In the genomic region with DNA sequence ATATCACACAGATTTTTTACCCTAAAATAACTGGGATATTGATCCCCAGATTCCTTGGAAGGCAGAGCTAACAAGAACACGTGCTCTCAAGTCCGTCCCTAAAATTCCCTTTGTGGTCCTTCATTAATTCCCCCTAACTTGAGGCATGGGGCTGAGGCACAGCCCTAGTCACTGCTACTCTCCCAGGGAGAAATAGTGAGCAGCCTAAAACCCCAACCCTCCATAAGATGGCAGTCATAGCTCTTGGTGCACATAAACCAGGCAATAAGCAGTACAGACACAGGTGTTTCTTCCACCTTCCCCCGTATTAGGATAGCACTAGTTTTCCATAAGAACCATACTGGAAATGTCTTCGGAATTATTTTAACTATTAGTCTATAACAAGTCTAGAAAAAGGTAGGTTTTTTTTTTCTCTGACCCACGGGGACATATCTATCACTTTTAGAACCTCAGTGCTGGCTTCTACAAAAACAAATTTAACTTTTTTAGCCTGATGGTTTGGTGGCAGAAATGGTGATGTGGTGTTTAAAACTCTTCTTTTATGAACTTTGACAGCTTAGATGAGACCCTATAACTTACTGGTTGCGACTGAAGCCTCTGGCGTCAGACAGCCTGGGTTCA, we compare ENCODE assay signal across 11 cellular contexts. TPM values are rescaled to one million over a fixed set of nuclear protein-coding genes. Genes with fewer than 3 reads are reported as not detected.
A peak's percentile ranks its signal among the peaks of the same experiment; 100 is the strongest.
DNase-seq lines count a peak whose midpoint lies in the region; ATAC-seq, FAIRE-seq and TF ChIP-seq lines count a peak whose summit lies in the region.
"Had no signal": no experiment of that assay in that cellular context is flagged by ENCODE, and none has a peak within 500 bp of the region (broad histone marks: within the 10 kb centered on the region; RNA-seq: fewer than 3 reads in every experiment).

No MANE protein-coding gene starts in this region.

- H2BK12ac ChIP-seq in H9 (ENCODE audit: insufficient read length, low read depth, low read length) = no peak overlapping the region

- no peak overlapping the region for H2BK120ac ChIP-seq in H9 (ENCODE audit: low read depth, low read length, poor library complexity, severe bottlenecking)

- DNase-seq in D721Med (ENCODE audit: insufficient read length, low spot score) (no peak), H9 (no peak), PC-3 (peak; percentile 43), hepatocyte (ENCODE audit: low spot score) (no peak), colonic mucosa (no peak)
- no peak for DNase-seq in activated CD4-positive, alpha-beta T cell treated with anti-CD3 and anti-CD28 coated beads for 48 hours
- DNase-seq: activated naive CD8-positive, alpha-beta T cell treated with anti-CD3 and anti-CD28 coated beads, Interleukin-2, amount 10 ng/mL, durations not matched to agents 7 days and 5 days; heart right ventricle had no signal

- no peaks in the 10 kb centered on the region for H3K9me3 Mint-ChIP-seq in H9
- H3K9me3 Mint-ChIP-seq: activated naive CD8-positive, alpha-beta T cell treated with anti-CD3 and anti-CD28 coated beads, Interleukin-2, amount 10 ng/mL, durations not matched to agents 7 days and 5 days had no signal

- H4K91ac ChIP-seq in H9 (ENCODE audit: insufficient read length, low read depth, low read length) = no peak overlapping the region

- H3T11ph ChIP-seq in H9 (ENCODE audit: low read length) = no peak overlapping the region

- no peak overlapping the region; a peak in 1 of 7 replicates for H3K27ac Mint-ChIP-seq in H9
- H3K27ac Mint-ChIP-seq: activated naive CD8-positive, alpha-beta T cell treated with anti-CD3 and anti-CD28 coated beads, Interleukin-2, amount 10 ng/mL, durations not matched to agents 7 days and 5 days had no signal

- no peak overlapping the region for H3K14ac ChIP-seq in H9 (ENCODE audit: insufficient read depth, low read length)

- H3K27me3 Mint-ChIP-seq in H9 (ENCODE audit: low read depth) = peaks cover 21% of the 10 kb centered on the region

- H2BK5ac ChIP-seq in H9 (ENCODE audit: insufficient read length, low read length) = no peak overlapping the region

- POLR2A ChIA-PET in PC-3 (lab: Charles Lee; ENCODE audit: unreplicated experiment) = no interaction called here

- ATAC-seq in PC-3 (no peak), GM19351 (IDR thresholded peaks at IDR 0.05; ENCODE audit: unreplicated experiment) (no peak), HG03439 (IDR thresholded peaks at IDR 0.05; ENCODE audit: unreplicated experiment) (no peak)
- ATAC-seq: heart right ventricle had no signal

- no peaks in the 10 kb centered on the region for H3F3A ChIP-seq in PC-3 (ENCODE audit: low read length, unreplicated experiment)

- H3K23me2 ChIP-seq in H9 (ENCODE audit: insufficient read length, low read depth, low read length, poor library complexity, severe bottlenecking) = peaks cover 30% of the 10 kb centered on the region

- H3K4me2 ChIP-seq in H9 (ENCODE audit: insufficient read depth, insufficient read length, low read length) (no peak overlapping the region), PC-3 (ENCODE audit: low read length) (no peak overlapping the region), hepatocyte (no peak overlapping the region)

- TF ChIP-seq CTCF in D721Med (IDR thresholded peaks at IDR 0.05; ENCODE audit: insufficient read depth, missing control alignments) (peak; percentile 23), H9 (conservative IDR thresholded peaks at IDR 0.05) (peak; percentile 43; the same call in 2 of the 3 replicates), PC-3 (conservative IDR thresholded peaks at IDR 0.05; ENCODE audit: low read depth, low read length) (peak; percentile 47), hepatocyte (IDR thresholded peaks at IDR 0.05; ENCODE audit: poor library complexity) (peak; percentile 19), colonic mucosa (IDR thresholded peaks at IDR 0.05) (no peak)

- H3K4me1 ChIP-seq in H9 (ENCODE audit: insufficient read depth, low read length) (no peaks in the 10 kb centered on the region; the same call in 1 of the 2 replicates), PC-3 (ENCODE audit: insufficient read depth, low read length) (peaks cover 6% of the 10 kb centered on the region; the same call in 1 of the 2 replicates), hepatocyte (ENCODE audit: insufficient read depth) (peaks cover 19% of the 10 kb centered on the region), colonic mucosa (peaks cover 7% of the 10 kb centered on the region)

- H3K36me3 ChIP-seq in PC-3 (ENCODE audit: low read depth, low read length) (no peaks in the 10 kb centered on the region), hepatocyte (replicated peaks; ENCODE audit: insufficient read depth, low read depth) (no peaks in the 10 kb centered on the region), colonic mucosa (no peaks in the 10 kb centered on the region)
- H3K36me3 ChIP-seq: heart right ventricle had no signal

- H3K9me2 ChIP-seq in PC-3 (replicated peaks; ENCODE audit: low read length) (no peaks in the 10 kb centered on the region), hepatocyte (replicated peaks; ENCODE audit: insufficient read depth) (no peaks in the 10 kb centered on the region)

- H2BK20ac ChIP-seq in H9 (ENCODE audit: low read depth, low read length, poor library complexity, severe bottlenecking) = no peak overlapping the region

- no peak overlapping the region for H4K5ac ChIP-seq in H9 (ENCODE audit: insufficient read length, low read depth, low read length)

- no peak overlapping the region for H3K9ac ChIP-seq in H9 (ENCODE audit: extremely low read depth, insufficient read length, low read length)
- no peak overlapping the region for H3K9ac ChIP-seq in PC-3 (ENCODE audit: low read length)
- H3K9ac ChIP-seq in colonic mucosa (ENCODE audit: low read depth in 2 of 2, low read length in 2 of 2) = no peak overlapping the region

- WGBS in H9 (ENCODE audit: extremely low coverage, insufficient read length, low lambda C conversion rate) = no CpG with 5 or more reads among the region's 7 CpGs
- WGBS in hepatocyte (ENCODE audit: low lambda C conversion rate, missing lambda C conversion rate) = 76% methylated on average over 7 of the region's 7 CpGs

- H4K20me1 ChIP-seq in H9 (ENCODE audit: control insufficient read depth, insufficient read depth, insufficient read length) (no peaks in the 10 kb centered on the region), PC-3 (ENCODE audit: low read length) (no peaks in the 10 kb centered on the region), hepatocyte (ENCODE audit: insufficient read depth, poor library complexity, severe bottlenecking) (no peaks in the 10 kb centered on the region)

- H3K27me3 ChIP-seq in H9 (ENCODE audit: insufficient read depth, low read length) (no peaks in the 10 kb centered on the region), PC-3 (ENCODE audit: low read length) (peaks cover 68% of the 10 kb centered on the region), hepatocyte (no peaks in the 10 kb centered on the region), colonic mucosa (no peaks in the 10 kb centered on the region)

- H3K4me1 Mint-ChIP-seq in H9 = peaks cover 24 to 28% of the 10 kb centered on the region in 2 experiments

- H2AFZ ChIP-seq in H9 (ENCODE audit: low read length) (no peak overlapping the region), PC-3 (ENCODE audit: low read length) (no peak overlapping the region), hepatocyte (no peak overlapping the region)

- H3K4me3 ChIP-seq in PC-3 (ENCODE audit: low read length) (no peak overlapping the region), hepatocyte (no peak overlapping the region), colonic mucosa (no peak overlapping the region)
- H3K4me3 ChIP-seq: heart right ventricle had no signal

- H4K8ac ChIP-seq in H9 (replicated peaks; ENCODE audit: insufficient read length, low read depth, low read length) = no peak overlapping the region

- CTCF ChIA-PET in PC-3 (lab: Charles Lee) = interaction anchor here (0.9 to 1.2 kb wide), 4 partner anchors 21 to 38 kb away, joined by 3 to 8 read pairs (median 4); no protein-coding TSS in a partner anchor

- intact Hi-C loops in PC-3 (cut with micrococcal nuclease) = no loop called here
- intact Hi-C loops in colonic mucosa (cut with DNase I) = loop anchor here (5.0 kb wide), 1 partner anchor 40 kb away; no protein-coding TSS in a partner anchor

- H3K79me2 ChIP-seq in H9 (ENCODE audit: insufficient read depth, low read length) = no peaks in the 10 kb centered on the region
- H3K79me2 ChIP-seq in PC-3 (ENCODE audit: low read length) = no peaks in the 10 kb centered on the region
- peaks cover 3% of the 10 kb centered on the region for H3K79me2 ChIP-seq in hepatocyte

- no peak overlapping the region for H3K18ac ChIP-seq in H9 (ENCODE audit: insufficient read length, low read depth, low read length)

- H3K9me3 ChIP-seq in H9 (ENCODE audit: control insufficient read depth, low read depth, low read length) (no peaks in the 10 kb centered on the region), PC-3 (ENCODE audit: low read length) (no peaks in the 10 kb centered on the region), hepatocyte (ENCODE audit: low read depth) (no peaks in the 10 kb centered on the region), colonic mucosa (no peaks in the 10 kb centered on the region)
- H3K9me3 ChIP-seq: heart right ventricle had no signal

- H3K4ac ChIP-seq in H9 (ENCODE audit: low read depth, low read length) = no peak overlapping the region

- H3K27ac ChIP-seq in H9 (ENCODE audit: insufficient read length, low read depth, low read length) (no peak overlapping the region), PC-3 (ENCODE audit: low read length) (no peak overlapping the region), hepatocyte (no peak overlapping the region), colonic mucosa (no peak overlapping the region)

- H3K56ac ChIP-seq in H9 (ENCODE audit: insufficient read length, low read depth, low read length) = no peak overlapping the region

- no peak overlapping the region for H2BK15ac ChIP-seq in H9 (ENCODE audit: low read depth, low read length)

- no peak for FAIRE-seq in D721Med (lab: Jason Lieb, UNC)

- no peak overlapping the region for H3K23ac ChIP-seq in H9 (ENCODE audit: insufficient read length, low read depth, low read length)

- H3K4me3 Mint-ChIP-seq in H9 = no peak overlapping the region; a peak in 1 of 5 replicates
- H3K4me3 Mint-ChIP-seq: activated naive CD8-positive, alpha-beta T cell treated with anti-CD3 and anti-CD28 coated beads, Interleukin-2, amount 10 ng/mL, durations not matched to agents 7 days and 5 days had no signal

- BruUV-seq in PC-3 (replicated peaks; lab: Mats Ljungman, UMichigan) = no TSS peak

- H2AK5ac ChIP-seq in H9 (ENCODE audit: insufficient read length, low read length) = no peak overlapping the region

- H3K36me3 Mint-ChIP-seq in H9 (ENCODE audit: insufficient read depth in 1 of 3, low read depth in 3 of 3) = peaks cover 0 to 3% (median 0%) of the 10 kb centered on the region in 3 experiments; a peak in 3 of 7 replicates
- H3K36me3 Mint-ChIP-seq: activated naive CD8-positive, alpha-beta T cell treated with anti-CD3 and anti-CD28 coated beads, Interleukin-2, amount 10 ng/mL, durations not matched to agents 7 days and 5 days had no signal

- no peaks in the 10 kb centered on the region for H3K79me1 ChIP-seq in H9 (ENCODE audit: insufficient read depth, low read depth, low read length, poor library complexity, severe bottlenecking)

RNA-seq across cellular contexts. Expression of a gene that starts 3.1 kb away (rescaled TPM):
- total RNA-seq in H9 (2021) (71.1 and 71.4 TPM in 2 replicates), PC-3 (2014; rRNA removed) (2.7 and 3.9 TPM in 2 replicates), hepatocyte (36.0 and 53.7 TPM in 2 replicates), colonic mucosa (10 to 100 TPM; 49.5 to 66.9 TPM)
- polyA plus RNA-seq in hepatocyte = 36.7 and 38.1 TPM in 2 replicates

RNA-seq across cellular contexts. Expression of a gene that starts 9.4 kb away (rescaled TPM):
- total RNA-seq in H9 (2021) (not detected in 2 replicates), PC-3 (2014; rRNA removed) (not detected in 2 replicates), hepatocyte (not detected in 2 replicates), colonic mucosa (not detected)
- polyA plus RNA-seq in hepatocyte = not detected in 2 replicates
- total RNA-seq: activated naive CD8-positive, alpha-beta T cell treated with anti-CD3 and anti-CD28 coated beads, Interleukin-2, amount 10 ng/mL, durations not matched to agents 7 days and 5 days; heart right ventricle; renal cortical epithelial cell had no signal
- polyA plus RNA-seq: heart right ventricle had no signal

RNA-seq across cellular contexts. Expression of a gene that starts 24.8 kb away (rescaled TPM):
- total RNA-seq in H9 (2021) = not detected in 2 replicates
- not detected in 2 replicates for total RNA-seq in PC-3 (2014; rRNA removed)
- not detected in 2 replicates for total RNA-seq in hepatocyte
- not detected in 2 replicates for polyA plus RNA-seq in hepatocyte
- under 1 TPM; 0.16 to 0.30 TPM for total RNA-seq in colonic mucosa
- total RNA-seq: activated naive CD8-positive, alpha-beta T cell treated with anti-CD3 and anti-CD28 coated beads, Interleukin-2, amount 10 ng/mL, durations not matched to agents 7 days and 5 days; heart right ventricle; renal cortical epithelial cell had no signal

RNA-seq across cellular contexts. Expression of a gene that starts 31.5 kb away (rescaled TPM):
- total RNA-seq in H9 (2021) = 84.5 and 87.6 TPM in 2 replicates
- 5.7 and 6.0 TPM in 2 replicates for total RNA-seq in PC-3 (2014; rRNA removed)
- total RNA-seq in hepatocyte = 29.5 and 52.8 TPM in 2 replicates
- 24.4 and 25.1 TPM in 2 replicates for polyA plus RNA-seq in hepatocyte
- total RNA-seq in colonic mucosa = 10 to 100 TPM; 44.0 to 79.6 TPM

RNA-seq across cellular contexts. Expression of a gene that starts 32.4 kb away (rescaled TPM):
- total RNA-seq in H9 (2021) (not detected in 2 replicates), PC-3 (2014; rRNA removed) (not detected in 2 replicates), hepatocyte (not detected in 2 replicates), colonic mucosa (not detected)
- polyA plus RNA-seq in hepatocyte = not detected in 2 replicates
- total RNA-seq: activated naive CD8-positive, alpha-beta T cell treated with anti-CD3 and anti-CD28 coated beads, Interleukin-2, amount 10 ng/mL, durations not matched to agents 7 days and 5 days; heart right ventricle; renal cortical epithelial cell had no signal
- polyA plus RNA-seq: heart right ventricle had no signal
